In the genomic region with DNA sequence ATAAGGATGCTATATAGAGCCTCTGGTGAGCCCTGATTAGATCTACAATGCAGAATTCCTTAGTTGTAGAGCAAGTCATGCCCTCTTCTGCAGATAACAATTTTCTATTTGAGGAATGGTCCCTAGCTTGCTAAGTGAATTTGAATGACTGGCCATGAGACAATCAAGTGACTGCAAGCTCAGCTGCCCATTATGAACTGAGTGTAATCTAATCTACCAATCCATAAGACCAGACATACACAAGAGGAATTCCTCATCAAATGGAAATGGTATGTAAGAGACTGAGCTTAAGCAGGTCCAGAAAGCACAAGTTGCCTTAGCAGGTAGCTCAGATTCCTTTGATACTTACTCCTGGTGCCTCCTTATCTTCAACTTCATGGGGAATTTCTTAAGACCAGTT, we compare ENCODE assay signal across 4 cellular contexts.
"Had no signal": no experiment of that assay in that cellular context is flagged by ENCODE, and none has a peak within 500 bp of the region (broad histone marks: within the 10 kb centered on the region; RNA-seq: fewer than 3 reads in every experiment).

No MANE protein-coding gene starts in this region.

- DNase-seq: H9, HCEC 1CT, IMR-90 had no signal

- H2AFZ ChIP-seq: GM23338 had no signal

- H3K4me3 ChIP-seq: GM23338 had no signal

- H3K4me2 ChIP-seq: GM23338 had no signal
